In genomic region chr3:96877510-96877909, GRCh38 we compare ENCODE assay signal across 27 cellular contexts.
"Had no signal": no experiment of that assay in that cellular context is flagged by ENCODE, and none has a peak within 500 bp of the region (broad histone marks: within the 10 kb centered on the region; RNA-seq: fewer than 3 reads in every experiment).

No MANE protein-coding gene starts in this region.

- H3K36me3 ChIP-seq: colonic mucosa, esophagus muscularis mucosa, gastrocnemius medialis, gastroesophageal sphincter, heart left ventricle, heart right ventricle had no signal

- H3K27ac ChIP-seq: colonic mucosa, coronary artery, dorsolateral prefrontal cortex, epithelial cell of prostate, esophagus muscularis mucosa, foreskin keratinocyte, gastrocnemius medialis, gastroesophageal sphincter, heart left ventricle, heart right ventricle had no signal

- H3K4me3 ChIP-seq: colonic mucosa, coronary artery, dorsolateral prefrontal cortex, esophagus muscularis mucosa, gastrocnemius medialis, gastroesophageal sphincter, heart left ventricle, heart right ventricle had no signal

- H3K9me3 ChIP-seq: colonic mucosa, esophagus muscularis mucosa, gastrocnemius medialis, gastroesophageal sphincter, heart left ventricle, heart right ventricle had no signal

- H3K27me3 ChIP-seq: colonic mucosa, dorsolateral prefrontal cortex, esophagus muscularis mucosa, foreskin keratinocyte, gastrocnemius medialis, gastroesophageal sphincter, heart left ventricle, heart right ventricle had no signal

- FAIRE-seq: colon, endometrium, endothelial cell of umbilical vein, frontal cortex had no signal

- DNase-seq: colonic mucosa; cortex of kidney; dermis blood vessel endothelial cell; dorsolateral prefrontal cortex; effector CD4-positive, alpha-beta T cell; effector CD8-positive, alpha-beta T cell; effector memory CD4-positive, alpha-beta T cell; effector memory CD8-positive, alpha-beta T cell; endodermal cell; erythroblast; foreskin fibroblast; foreskin keratinocyte; foreskin melanocyte; gastrocnemius medialis; glutamatergic neuron; head of caudate nucleus; heart left ventricle; heart right ventricle had no signal

- H3K4me1 ChIP-seq: colonic mucosa, esophagus muscularis mucosa, foreskin keratinocyte, gastrocnemius medialis, gastroesophageal sphincter, heart left ventricle, heart right ventricle had no signal

- ATAC-seq: effector memory CD8-positive, alpha-beta T cell; esophagus mucosa; foreskin keratinocyte; gastrocnemius medialis; gastroesophageal sphincter; heart left ventricle; heart right ventricle had no signal
